16 cellular contexts compared by ENCODE assay signal in genomic region chr9:117745598-117745997, GRCh38. TPM values are rescaled to one million over a fixed set of nuclear protein-coding genes. Genes with fewer than 3 reads are reported as not detected.
DNase-seq lines count a peak whose midpoint lies in the region; ATAC-seq and TF ChIP-seq lines count a peak whose summit lies in the region.
"Had no signal": no experiment of that assay in that cellular context is flagged by ENCODE, and none has a peak within 500 bp of the region (broad histone marks: within the 10 kb centered on the region; RNA-seq: fewer than 3 reads in every experiment).

No MANE protein-coding gene starts in this region.

- H2AFZ ChIP-seq in ACC112 (ENCODE audit: low read length, unreplicated experiment) = no peak overlapping the region
- no peak overlapping the region for H2AFZ ChIP-seq in hepatocyte
- H2AFZ ChIP-seq: PC-9 had no signal

- H3K79me2 ChIP-seq in ACC112 (ENCODE audit: control insufficient read depth, insufficient read depth, low read length, unreplicated experiment) = no peaks in the 10 kb centered on the region
- H3K79me2 ChIP-seq in hepatocyte = no peaks in the 10 kb centered on the region

- CTCF ChIA-PET in WTC11 (lab: Charles Lee) = no interaction called here

- H3K27me3 Mint-ChIP-seq in T-helper 2 cell treated with Interferon-gamma antibody and Interleukin-4, amounts not matched to agents 5 μg/mL and 100 μg/mL, for 36 hours (ENCODE audit: low read depth) = peaks cover 49% of the 10 kb centered on the region
- peaks cover 27% of the 10 kb centered on the region for H3K27me3 Mint-ChIP-seq in WTC11 (ENCODE audit: low read depth)

- peak overlapping the region; percentile 76 for H3K4me2 ChIP-seq in hepatocyte
- H3K4me2 ChIP-seq: PC-9 had no signal

- no peak for DNase-seq in T-helper 2 cell treated with Interferon-gamma antibody and Interleukin-4, amounts not matched to agents 5 μg/mL and 100 μg/mL, for 36 hours (ENCODE audit: low spot score)
- DNase-seq in T-helper 2 cell = no peak
- no peak for DNase-seq in WTC11 (ENCODE audit: low spot score)
- no peak for DNase-seq in hepatocyte (ENCODE audit: low spot score)
- DNase-seq in NCI-H2196 treated with DMSO at 0.1 percent for 48 hours (lab: John Stamatoyannopoulos, UW; ENCODE audit: unreplicated experiment) = no peak
- DNase-seq in stimulated activated CD4-positive, alpha-beta T cell treated with anti-CD3 and anti-CD28 coated beads, Interleukin-4, amount 100 ng/mL, for 4 hours = no peak
- DNase-seq in NAMALWA (ENCODE audit: low spot score) = no peak
- DNase-seq: COR-L47, GF-D8, GOT3, KBM-7, NCI-H1436 treated with DMSO at 0.1 percent for 48 hours, NCI-H2029 treated with DMSO at 0.1 percent for 48 hours, PC-9 had no signal

- ATAC-seq in WTC11 = no peak

- no peaks in the 10 kb centered on the region for H3K36me3 Mint-ChIP-seq in T-helper 2 cell treated with Interferon-gamma antibody and Interleukin-4, amounts not matched to agents 5 μg/mL and 100 μg/mL, for 36 hours (ENCODE audit: low read depth)
- peaks cover 2% of the 10 kb centered on the region for H3K36me3 Mint-ChIP-seq in WTC11

- H3K9me3 Mint-ChIP-seq in T-helper 2 cell treated with Interferon-gamma antibody and Interleukin-4, amounts not matched to agents 5 μg/mL and 100 μg/mL, for 36 hours = no peaks in the 10 kb centered on the region
- H3K9me3 Mint-ChIP-seq in WTC11 = peaks cover 3% of the 10 kb centered on the region; the same call in 1 of the 2 replicates

- 89% methylated on average over 8 of the region's 8 CpGs for WGBS in hepatocyte (ENCODE audit: low lambda C conversion rate, missing lambda C conversion rate)

- POLR2A ChIA-PET in WTC11 (lab: Charles Lee) = no interaction called here

- H3K9me2 ChIP-seq in hepatocyte (replicated peaks; ENCODE audit: insufficient read depth) = no peaks in the 10 kb centered on the region

- H3K36me3 ChIP-seq in ACC112 (ENCODE audit: insufficient read depth, low read length) = no peaks in the 10 kb centered on the region
- no peaks in the 10 kb centered on the region for H3K36me3 ChIP-seq in hepatocyte (replicated peaks; ENCODE audit: insufficient read depth, low read depth)

- H3K27ac ChIP-seq in ACC112 (ENCODE audit: low read depth, low read length) (no peak overlapping the region), hepatocyte (no peak overlapping the region)
- H3K27ac ChIP-seq: C4-2B, PC-9 had no signal

- H3K9me3 ChIP-seq in hepatocyte (ENCODE audit: low read depth) = no peaks in the 10 kb centered on the region

- H3K4me1 Mint-ChIP-seq in T-helper 2 cell treated with Interferon-gamma antibody and Interleukin-4, amounts not matched to agents 5 μg/mL and 100 μg/mL, for 36 hours (ENCODE audit: low read depth) = peaks cover 11% of the 10 kb centered on the region
- H3K4me1 Mint-ChIP-seq in WTC11 = peaks cover 12% of the 10 kb centered on the region

- no peak overlapping the region for H3K27ac Mint-ChIP-seq in T-helper 2 cell treated with Interferon-gamma antibody and Interleukin-4, amounts not matched to agents 5 μg/mL and 100 μg/mL, for 36 hours
- H3K27ac Mint-ChIP-seq in WTC11 = no peak overlapping the region

- H4K20me1 ChIP-seq in hepatocyte (ENCODE audit: insufficient read depth, poor library complexity, severe bottlenecking) = no peaks in the 10 kb centered on the region

- TF ChIP-seq CTCF in WTC11 (IDR thresholded peaks at IDR 0.05) (no peak), hepatocyte (IDR thresholded peaks at IDR 0.05; ENCODE audit: poor library complexity) (no peak)

- peak overlapping the region; percentile 67 for H3K4me3 Mint-ChIP-seq in T-helper 2 cell treated with Interferon-gamma antibody and Interleukin-4, amounts not matched to agents 5 μg/mL and 100 μg/mL, for 36 hours
- peak overlapping the region; percentile 67 for H3K4me3 Mint-ChIP-seq in WTC11

- H3K27me3 ChIP-seq in ACC112 (ENCODE audit: insufficient read depth, low read length) (0 out of 2 replicates have a peak, but pooled peaks cover 4% of the 10 kb centered on the region), hepatocyte (peaks cover 45% of the 10 kb centered on the region)

- H3K4me1 ChIP-seq in ACC112 (ENCODE audit: control insufficient read depth, insufficient read depth, low read length, unreplicated experiment) (no peaks in the 10 kb centered on the region), hepatocyte (ENCODE audit: insufficient read depth) (no peaks in the 10 kb centered on the region)

- peak overlapping the region; percentile 77 for H3K4me3 ChIP-seq in ACC112 (ENCODE audit: low read depth, low read length)
- no peak overlapping the region for H3K4me3 ChIP-seq in hepatocyte
- H3K4me3 ChIP-seq: PC-9 had no signal

TF ChIP-seq in WTC11, 78 proteins besides CTCF, POLR2A, EP300 and RAD21:
- TF ChIP-seq ZBTB21 (CRISPR knock-in tag; IDR thresholded peaks at IDR 0.05; ENCODE audit: borderline replicate concordance) (no peak), SOX15 (CRISPR knock-in tag; IDR thresholded peaks at IDR 0.05) (no peak), NR1H2 (CRISPR knock-in tag; IDR thresholded peaks at IDR 0.05) (no peak), CBFB (CRISPR knock-in tag; IDR thresholded peaks at IDR 0.05; ENCODE audit: low read depth) (no peak), ZNF138 (CRISPR knock-in tag; conservative IDR thresholded peaks at IDR 0.05) (no peak), PRRX2 (CRISPR knock-in tag; IDR thresholded peaks at IDR 0.05) (no peak), USF1 (CRISPR knock-in tag; IDR thresholded peaks at IDR 0.05) (no peak), SP1 (CRISPR knock-in tag; conservative IDR thresholded peaks at IDR 0.05) (no peak)

RNA-seq across cellular contexts. Expression of gene TLR4, which starts 41.4 kb away (rescaled TPM):
- total RNA-seq in WTC11 (2021) (0.05 to 0.11 TPM (median 0.11 TPM) in 3 replicates), hepatocyte (1.7 and 2.4 TPM in 2 replicates)
- 0.33 and 0.90 TPM in 2 replicates for polyA plus RNA-seq in hepatocyte
